Comparison of ENCODE assay signal across 18 cellular contexts in the genomic region with DNA sequence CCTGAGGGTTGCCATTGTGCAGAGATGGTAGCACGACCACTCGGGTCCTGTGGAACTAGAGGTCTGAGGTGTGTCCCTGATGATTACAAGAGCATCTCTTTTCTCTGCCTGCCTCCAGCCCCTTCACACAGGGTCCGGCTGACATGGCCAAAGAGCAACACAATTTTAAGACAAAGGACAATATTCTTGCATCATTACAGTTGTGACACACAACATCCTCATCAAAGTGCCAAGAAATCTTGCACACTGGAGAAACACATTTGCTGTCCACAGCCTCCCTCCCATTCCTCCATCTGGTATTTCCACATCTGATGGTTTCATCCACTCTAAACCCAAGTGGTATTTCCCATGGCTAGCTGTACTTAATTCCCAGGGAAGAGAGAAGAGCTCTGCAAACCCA. TPM values are rescaled to one million over a fixed set of nuclear protein-coding genes. Genes with fewer than 3 reads are reported as not detected.
DNase-seq lines count a peak whose midpoint lies in the region; ATAC-seq and TF ChIP-seq lines count a peak whose summit lies in the region.
"Had no signal": no experiment of that assay in that cellular context is flagged by ENCODE, and none has a peak within 500 bp of the region (broad histone marks: within the 10 kb centered on the region; RNA-seq: fewer than 3 reads in every experiment).

No MANE protein-coding gene starts in this region.

- H3K27ac ChIP-seq in body of pancreas: peak overlapping the region in 2 of 4 donors; percentile 14 to 23
- H3K27ac ChIP-seq in gastroesophageal sphincter: peak overlapping the region; percentile 19 to 99 (median 68)
- H3K27ac ChIP-seq: VCaP had no signal

- no peaks in the 10 kb centered on the region for H3K27me3 ChIP-seq in BJ (ENCODE audit: control insufficient read depth, insufficient read depth, low read length)
- H3K27me3 ChIP-seq in body of pancreas: no peaks in the 10 kb centered on the region
- no peaks in the 10 kb centered on the region for H3K27me3 ChIP-seq in gastroesophageal sphincter
- peaks cover 18% of the 10 kb centered on the region for H3K27me3 ChIP-seq in HAP-1 (ENCODE audit: low read depth)

- H3K4me3 Mint-ChIP-seq in activated naive CD4-positive, alpha-beta T cell treated with anti-CD3 and anti-CD28 coated beads for 36 hours: no peak overlapping the region
- no peak overlapping the region for H3K4me3 Mint-ChIP-seq in stimulated activated memory B cell treated with anti-CD40 and anti-IgM and Interleukin-4, amounts not matched to agents 10 μg/mL and 1 μg/mL and 100 μg/mL, for 72 hours
- H3K4me3 Mint-ChIP-seq: activated CD4-positive, alpha-beta memory T cell treated with anti-CD3 and anti-CD28 coated beads for 36 hours; activated T-cell treated with anti-CD3 and anti-CD28 coated beads, Interleukin-2, amount 50 U/mL, for 72 hours; central memory CD8-positive, alpha-beta T cell; natural killer cell treated with Interleukin-12 subunit alpha and Interleukin-12 subunit beta and Interleukin-15 and Interleukin-18, amount 100 ng/mL, for 72 hours had no signal

- POLR2A ChIA-PET in BJ (lab: Charles Lee): no interaction called here

- in situ Hi-C loops in HAP-1 (cut with MboI; ENCODE audit: low sequenced_read_pairs): no loop called here

- intact Hi-C loops in body of pancreas (cut with DNase I): no loop called here
- intact Hi-C loops in sciatic nerve (cut with DNase I): no loop called here
- intact Hi-C loops in activated naive CD4-positive, alpha-beta T cell treated with anti-CD3 and anti-CD28 coated beads for 36 hours (cut with micrococcal nuclease): no loop called here

- H3K4me3 ChIP-seq in BJ (ENCODE audit: low read depth, low read length) (no peak overlapping the region), body of pancreas (no peak overlapping the region), gastroesophageal sphincter (no peak overlapping the region), HAP-1 (no peak overlapping the region)
- H3K4me3 ChIP-seq: prostate gland had no signal

- WGBS in body of pancreas, 2 donors: 62 to 78% methylated on average over 3 of the region's 3 CpGs
- WGBS in gastroesophageal sphincter (ENCODE audit: low coverage in 1 of 2), 2 donors: 80% methylated on average over 1 of the region's 3 CpGs

- TF ChIP-seq CTCF in BJ (IDR thresholded peaks at IDR 0.05; ENCODE audit: insufficient read depth, low read depth, low read length): no peak
- no peak for TF ChIP-seq CTCF in body of pancreas (IDR thresholded peaks at IDR 0.05)
- TF ChIP-seq CTCF in gastroesophageal sphincter (IDR thresholded peaks at IDR 0.05): no peak

- DNase-seq in BJ (ENCODE audit: low read depth) (peak; percentile 53), body of pancreas (no peak), sciatic nerve (ENCODE audit: low spot score) (peak; percentile 45), HAP-1 (ENCODE audit: low spot score in 2 of 2) (no peak)
- DNase-seq in activated naive CD4-positive, alpha-beta T cell treated with anti-CD3 and anti-CD28 coated beads for 36 hours: no peak
- no peak for DNase-seq in activated naive CD4-positive, alpha-beta T cell (lab: John Stamatoyannopoulos, UW)
- DNase-seq: ACHN; activated CD4-positive, alpha-beta memory T cell treated with anti-CD3 and anti-CD28 coated beads for 36 hours; activated T-cell treated with anti-CD3 and anti-CD28 coated beads, Interleukin-2, amount 50 U/mL, for 72 hours; NCI-H1436 treated with DMSO at 0.1 percent for 48 hours; NCI-H345; stimulated activated naive CD4-positive, alpha-beta T cell treated with Interleukin-2 at 50 U/mL for 16 hours had no signal

- CTCF ChIA-PET in BJ (lab: Yijun Ruan, JAX): interaction anchor here (1.4 kb wide), 1 partner anchor 47 kb away, joined by 6 read pairs; no protein-coding TSS in a partner anchor
- CTCF ChIA-PET in activated naive CD4-positive, alpha-beta T cell treated with anti-CD3 and anti-CD28 coated beads for 36 hours (lab: Charles Lee): no interaction called here

- H3K9me3 Mint-ChIP-seq in activated naive CD4-positive, alpha-beta T cell treated with anti-CD3 and anti-CD28 coated beads for 36 hours: no peaks in the 10 kb centered on the region
- H3K9me3 Mint-ChIP-seq in stimulated activated memory B cell treated with anti-CD40 and anti-IgM and Interleukin-4, amounts not matched to agents 10 μg/mL and 1 μg/mL and 100 μg/mL, for 72 hours: peaks cover 3% of the 10 kb centered on the region
- H3K9me3 Mint-ChIP-seq: activated CD4-positive, alpha-beta memory T cell treated with anti-CD3 and anti-CD28 coated beads for 36 hours; central memory CD8-positive, alpha-beta T cell; natural killer cell treated with Interleukin-12 subunit alpha and Interleukin-12 subunit beta and Interleukin-15 and Interleukin-18, amount 100 ng/mL, for 72 hours had no signal

- peaks cover 6% of the 10 kb centered on the region for H3K4me1 Mint-ChIP-seq in activated naive CD4-positive, alpha-beta T cell treated with anti-CD3 and anti-CD28 coated beads for 36 hours (ENCODE audit: low read depth)
- H3K4me1 Mint-ChIP-seq in stimulated activated memory B cell treated with anti-CD40 and anti-IgM and Interleukin-4, amounts not matched to agents 10 μg/mL and 1 μg/mL and 100 μg/mL, for 72 hours: no peaks in the 10 kb centered on the region
- H3K4me1 Mint-ChIP-seq: central memory CD8-positive, alpha-beta T cell had no signal

- H3K9me3 ChIP-seq in body of pancreas (no peaks in the 10 kb centered on the region), gastroesophageal sphincter (no peaks in the 10 kb centered on the region), HAP-1 (no peaks in the 10 kb centered on the region)
- H3K9me3 ChIP-seq: prostate gland had no signal

- H3K4me1 ChIP-seq in body of pancreas (peaks cover 13% of the 10 kb centered on the region), gastroesophageal sphincter (peaks cover 16 to 98% (median 28%) of the 10 kb centered on the region in 3 donors), HAP-1 (no peaks in the 10 kb centered on the region)
- H3K4me1 ChIP-seq: prostate gland had no signal

- TF ChIP-seq EP300 in gastroesophageal sphincter (IDR thresholded peaks at IDR 0.05): no peak

- peaks cover 3% of the 10 kb centered on the region for H3K36me3 ChIP-seq in BJ (ENCODE audit: control insufficient read depth, insufficient read depth, low read length)
- no peaks in the 10 kb centered on the region for H3K36me3 ChIP-seq in body of pancreas (replicated peaks in 1 of 2; ENCODE audit: insufficient read depth in 1 of 2, low read depth in 2 of 2)
- H3K36me3 ChIP-seq in gastroesophageal sphincter: peaks cover 0 to 17% of the 10 kb centered on the region in 2 donors
- no peaks in the 10 kb centered on the region for H3K36me3 ChIP-seq in HAP-1 (replicated peaks)
- H3K36me3 ChIP-seq: prostate gland had no signal

- H3K27ac Mint-ChIP-seq in activated naive CD4-positive, alpha-beta T cell treated with anti-CD3 and anti-CD28 coated beads for 36 hours: no peak overlapping the region
- H3K27ac Mint-ChIP-seq in stimulated activated memory B cell treated with anti-CD40 and anti-IgM and Interleukin-4, amounts not matched to agents 10 μg/mL and 1 μg/mL and 100 μg/mL, for 72 hours: no peak overlapping the region
- H3K27ac Mint-ChIP-seq: activated CD4-positive, alpha-beta memory T cell treated with anti-CD3 and anti-CD28 coated beads for 36 hours; activated T-cell treated with anti-CD3 and anti-CD28 coated beads, Interleukin-2, amount 50 U/mL, for 72 hours; natural killer cell treated with Interleukin-12 subunit alpha and Interleukin-12 subunit beta and Interleukin-15 and Interleukin-18, amount 100 ng/mL, for 72 hours had no signal

- no peak for TF ChIP-seq POLR2A in body of pancreas (IDR thresholded peaks at IDR 0.05)
- TF ChIP-seq POLR2A in gastroesophageal sphincter (IDR thresholded peaks at IDR 0.05): no peak

- peak; percentile 34 for ATAC-seq in body of pancreas
- ATAC-seq in gastroesophageal sphincter: peak; percentile 85
- peak; percentile 72 for ATAC-seq in sciatic nerve
- no peak for ATAC-seq in stimulated activated memory B cell treated with anti-CD40 and anti-IgM and Interleukin-4, amounts not matched to agents 10 μg/mL and 1 μg/mL and 100 μg/mL, for 72 hours
- ATAC-seq: activated T-cell treated with anti-CD3 and anti-CD28 coated beads, Interleukin-2, amount 50 U/mL, for 72 hours; natural killer cell treated with Interleukin-12 subunit alpha and Interleukin-12 subunit beta and Interleukin-15 and Interleukin-18, amount 100 ng/mL, for 72 hours had no signal

- peaks cover 35% of the 10 kb centered on the region for H3K27me3 Mint-ChIP-seq in activated naive CD4-positive, alpha-beta T cell treated with anti-CD3 and anti-CD28 coated beads for 36 hours (ENCODE audit: low read depth)
- peaks cover 20% of the 10 kb centered on the region for H3K27me3 Mint-ChIP-seq in stimulated activated memory B cell treated with anti-CD40 and anti-IgM and Interleukin-4, amounts not matched to agents 10 μg/mL and 1 μg/mL and 100 μg/mL, for 72 hours

- no peaks in the 10 kb centered on the region for H3K36me3 Mint-ChIP-seq in activated naive CD4-positive, alpha-beta T cell treated with anti-CD3 and anti-CD28 coated beads for 36 hours (ENCODE audit: low read depth)
- no peaks in the 10 kb centered on the region for H3K36me3 Mint-ChIP-seq in stimulated activated memory B cell treated with anti-CD40 and anti-IgM and Interleukin-4, amounts not matched to agents 10 μg/mL and 1 μg/mL and 100 μg/mL, for 72 hours
- H3K36me3 Mint-ChIP-seq: activated CD4-positive, alpha-beta memory T cell treated with anti-CD3 and anti-CD28 coated beads for 36 hours; natural killer cell treated with Interleukin-12 subunit alpha and Interleukin-12 subunit beta and Interleukin-15 and Interleukin-18, amount 100 ng/mL, for 72 hours had no signal

RNA-seq across cellular contexts. Expression of gene COL4A1, which starts 12.8 kb away (rescaled TPM):
- polyA plus RNA-seq in BJ (2011; rRNA removed): 345 and 375 TPM in 2 replicates
- 346 and 360 TPM in 2 replicates for polyA minus RNA-seq in BJ (2011; rRNA and poly(A)+ RNA removed)
- total RNA-seq in body of pancreas: 100 to 1,000 TPM in 1 of 2 donors, 10 to 100 TPM in 1; 80.4 to 253 TPM
- 100 to 1,000 TPM; 278 to 618 (median 440) TPM for total RNA-seq in gastroesophageal sphincter
- total RNA-seq in sciatic nerve: 423 TPM
- under 1 TPM in 1 of 2 experiments, not detected in 1; 0.07 TPM for total RNA-seq in activated naive CD4-positive, alpha-beta T cell treated with anti-CD3 and anti-CD28 coated beads for 36 hours
- total RNA-seq: activated CD4-positive, alpha-beta memory T cell treated with anti-CD3 and anti-CD28 coated beads for 36 hours; natural killer cell treated with Interleukin-12 subunit alpha and Interleukin-12 subunit beta and Interleukin-15 and Interleukin-18, amount 100 ng/mL, for 72 hours had no signal

RNA-seq across cellular contexts. Expression of gene COL4A2, which starts 12.9 kb away (rescaled TPM):
- polyA plus RNA-seq in BJ (2011; rRNA removed): 410 and 886 TPM in 2 replicates
- 205 and 240 TPM in 2 replicates for polyA minus RNA-seq in BJ (2011; rRNA and poly(A)+ RNA removed)
- total RNA-seq in body of pancreas (100 to 1,000 TPM in 1 of 2 donors, 10 to 100 TPM in 1; 69.3 to 230 TPM), gastroesophageal sphincter (100 to 1,000 TPM; 478 to 945 (median 543) TPM), sciatic nerve (417 TPM)
- not detected for total RNA-seq in activated naive CD4-positive, alpha-beta T cell treated with anti-CD3 and anti-CD28 coated beads for 36 hours
- total RNA-seq: activated CD4-positive, alpha-beta memory T cell treated with anti-CD3 and anti-CD28 coated beads for 36 hours; activated T-cell treated with anti-CD3 and anti-CD28 coated beads, Interleukin-2, amount 50 U/mL, for 72 hours; natural killer cell treated with Interleukin-12 subunit alpha and Interleukin-12 subunit beta and Interleukin-15 and Interleukin-18, amount 100 ng/mL, for 72 hours had no signal

Comparison
In these comparisons a context has a peak if more than half of its experiments do, and no peak if none do; other contexts are left out.
1. DNase-seq: peak in BJ (single experiment) and sciatic nerve (single experiment); none in body of pancreas (0 of 4), activated naive CD4-positive, alpha-beta T cell treated with anti-CD3 and anti-CD28 coated beads for 36 hours (single experiment), activated naive CD4-positive, alpha-beta T cell (0 of 4) and HAP-1 (0 of 2).
2. RNA of gene COL4A1, which starts 12.8 kb away (total RNA-seq): 278 to 618 TPM in gastroesophageal sphincter, 423 TPM in sciatic nerve (single experiment) and 80.4 to 253 TPM in body of pancreas; 0.07 TPM in activated naive CD4-positive, alpha-beta T cell treated with anti-CD3 and anti-CD28 coated beads for 36 hours; every median in the first group is over 10 times any median in the second.
3. RNA of gene COL4A2, which starts 12.9 kb away (total RNA-seq): 478 to 945 TPM in gastroesophageal sphincter, 417 TPM in sciatic nerve (single experiment) and 69.3 to 230 TPM in body of pancreas; not detected in activated naive CD4-positive, alpha-beta T cell treated with anti-CD3 and anti-CD28 coated beads for 36 hours; every median in the first group is over 10 times any median in the second.